In the genomic region with DNA sequence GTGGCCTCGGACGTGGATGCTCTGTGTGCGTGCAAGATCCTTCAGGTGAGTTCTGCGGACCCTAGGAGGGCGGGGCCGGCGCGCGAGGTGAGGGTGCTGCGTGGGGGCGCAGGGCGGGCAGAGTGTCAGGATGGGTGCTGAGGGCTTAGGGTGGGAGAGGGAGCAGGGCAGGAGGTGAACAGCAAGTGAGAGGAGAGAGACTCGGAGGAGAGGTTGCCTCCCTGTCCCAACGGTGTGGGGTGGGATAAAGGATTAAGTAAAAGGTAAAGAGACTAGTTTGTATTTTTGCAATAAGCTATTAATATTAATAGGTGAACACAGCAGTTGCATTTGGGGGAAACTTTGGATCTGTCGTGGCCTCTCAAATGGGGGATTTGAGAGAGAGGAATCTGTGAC, we compare ENCODE assay signal across 1 cellular context.
TF ChIP-seq lines count a peak whose summit lies in the region.

No MANE protein-coding gene starts in this region.

TF ChIP-seq in HEK293, 187 proteins besides CTCF, POLR2A, EP300 and RAD21 (continued from another document):
- peak; percentile 40; the same call in 1 of the 2 replicates for TF ChIP-seq ZBTB10 (tag by site-specific recombination; IDR thresholded peaks at IDR 0.05)
- peak; percentile 64 for TF ChIP-seq GLIS2 (tag by site-specific recombination; IDR thresholded peaks at IDR 0.05)
- TF ChIP-seq ZNF18 (tag by site-specific recombination; IDR thresholded peaks at IDR 0.05), result no peak
- 0 out of 2 replicates have a peak, but pooled peaks have one; percentile 22 for TF ChIP-seq KLF1 (tag by site-specific recombination; IDR thresholded peaks at IDR 0.05)
- no peak for TF ChIP-seq ZNF223 (tag by site-specific recombination; IDR thresholded peaks at IDR 0.05)
- no peak for TF ChIP-seq TRIM28 (IDR thresholded peaks at IDR 0.05; ENCODE audit: borderline replicate concordance, low read length)
- TF ChIP-seq ZNF2 (tag by site-specific recombination; IDR thresholded peaks at IDR 0.05), result no peak
- TF ChIP-seq ZNF664 (tag by site-specific recombination; IDR thresholded peaks at IDR 0.05), result no peak
- no peak for TF ChIP-seq ZNF10 (tag by site-specific recombination; IDR thresholded peaks at IDR 0.05)
- TF ChIP-seq KLF9 (tag by site-specific recombination; IDR thresholded peaks at IDR 0.05; ENCODE audit: low read depth), result peak; percentile 78
- peak; percentile 21; the same call in 1 of the 2 replicates for TF ChIP-seq ZFHX2 (tag by site-specific recombination; conservative IDR thresholded peaks at IDR 0.05)
- no peak for TF ChIP-seq ZBTB49 (tag by site-specific recombination; IDR thresholded peaks at IDR 0.05; ENCODE audit: low read depth)
- no peak for TF ChIP-seq ZNF544 (tag by site-specific recombination; IDR thresholded peaks at IDR 0.05)
- no peak for TF ChIP-seq ZNF132 (tag by site-specific recombination; IDR thresholded peaks at IDR 0.05; ENCODE audit: borderline replicate concordance)
- TF ChIP-seq ZFP37 (tag by site-specific recombination; IDR thresholded peaks at IDR 0.05), result peak; percentile 76; the same call in 1 of the 2 replicates
- TF ChIP-seq ZNF302 (tag by site-specific recombination; IDR thresholded peaks at IDR 0.05; ENCODE audit: low read depth), result no peak
- no peak for TF ChIP-seq ZNF596 (tag by site-specific recombination; IDR thresholded peaks at IDR 0.05)
- TF ChIP-seq PRDM1 (tag by site-specific recombination; IDR thresholded peaks at IDR 0.05), result no peak
- no peak for TF ChIP-seq GFI1B (tag by site-specific recombination; IDR thresholded peaks at IDR 0.05)
- no peak for TF ChIP-seq ZNF558 (tag by site-specific recombination; IDR thresholded peaks at IDR 0.05)
- TF ChIP-seq ZBTB7A (tag by site-specific recombination; IDR thresholded peaks at IDR 0.05; ENCODE audit: low read depth), result peak; percentile 68; the same call in 1 of the 2 replicates
- no peak for TF ChIP-seq ZNF654 (tag by site-specific recombination; IDR thresholded peaks at IDR 0.05; ENCODE audit: low read depth)
- TF ChIP-seq ZSCAN23 (tag by site-specific recombination; IDR thresholded peaks at IDR 0.05), result 0 out of 2 replicates have a peak, but pooled peaks have one; percentile 3
TF ChIP-seq in HEK293: peak in this region for 11.
